ENCODE assay signal across 8 cellular contexts in the genomic region with DNA sequence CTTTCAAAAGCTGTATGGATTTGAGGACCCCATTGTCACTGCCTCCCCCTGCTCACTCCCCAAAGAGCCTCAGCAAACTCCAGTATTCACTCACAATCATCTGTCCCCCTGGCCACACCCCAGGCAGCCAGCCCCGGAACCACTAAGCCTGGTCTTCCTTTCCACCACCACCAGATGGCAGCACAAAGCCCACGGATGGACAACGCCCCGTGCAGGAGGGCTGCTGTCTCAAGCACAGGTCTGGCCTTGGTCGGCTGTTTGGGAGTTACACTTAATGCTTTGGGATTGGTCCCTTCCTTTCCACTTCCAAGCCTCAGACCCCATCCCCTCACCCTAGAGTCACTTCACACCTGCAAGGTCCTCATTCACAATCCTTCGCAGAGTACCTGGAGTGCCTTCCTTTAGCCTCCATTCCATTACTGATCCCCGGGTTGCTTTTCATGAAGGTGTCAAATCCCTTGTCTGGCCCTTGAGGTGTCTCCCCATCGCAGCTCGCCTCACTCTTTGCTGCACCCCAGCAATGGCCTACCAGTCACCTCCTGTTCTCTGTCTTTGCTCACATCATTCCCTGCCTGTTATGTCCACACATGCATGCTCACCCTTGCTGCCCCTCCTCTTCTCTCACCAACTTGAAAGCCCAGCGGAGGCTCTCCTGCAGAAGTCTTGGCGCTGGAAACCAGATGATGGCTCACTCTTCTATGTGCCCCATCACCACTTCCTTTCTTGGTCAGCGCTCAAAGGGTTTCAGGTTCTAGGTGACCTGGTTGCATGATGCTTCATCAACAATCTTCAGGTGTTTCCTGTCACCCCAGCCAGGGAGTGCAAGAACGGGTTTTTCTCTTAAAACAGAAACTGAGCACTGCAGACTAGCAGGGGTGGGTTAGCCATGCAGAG. TPM values are rescaled to one million over a fixed set of nuclear protein-coding genes. Genes with fewer than 3 reads are reported as not detected.
DNase-seq lines count a peak whose midpoint lies in the region; ATAC-seq and TF ChIP-seq lines count a peak whose summit lies in the region.

No MANE protein-coding gene starts in this region.

- DNase-seq in Ammon's horn (ENCODE audit: low spot score): peak; percentile 78
- DNase-seq in NCI-H345 (lab: John Stamatoyannopoulos, UW): peak; percentile 83
- peak; percentile 88 for DNase-seq in activated CD4-positive, CD25-positive, alpha-beta regulatory T cell treated with anti-CD3 and anti-CD28 coated beads, Interleukin-2, amount 50 U/mL, for 72 hours
- DNase-seq in cerebellar cortex (ENCODE audit: low spot score): peak; percentile 82
- peak; percentile 66 for DNase-seq in stimulated activated CD8-positive, alpha-beta memory T cell treated with anti-CD3 and anti-CD28 coated beads, Interleukin-12 subunit alpha, Interleukin-12 subunit beta, amount 100 ng/mL, for 4 hours (ENCODE audit: low read depth)

- WGBS in liver: 26% methylated on average over 13 of the region's 13 CpGs

- peak; percentile 55 for ATAC-seq in GM19023 (IDR thresholded peaks at IDR 0.05; ENCODE audit: unreplicated experiment)
- ATAC-seq in HG03108 (IDR thresholded peaks at IDR 0.05; ENCODE audit: unreplicated experiment): peak; percentile 54

- H3K4me3 ChIP-seq in liver (ENCODE audit: low read depth in 1 of 3, low read length in 3 of 3): no peak overlapping the region

- no peaks in the 10 kb centered on the region for H3K4me1 ChIP-seq in liver (ENCODE audit: control insufficient read depth in 4 of 4, insufficient read depth in 4 of 4, low read length in 3 of 4)

- TF ChIP-seq CTCF in liver (IDR thresholded peaks at IDR 0.05; ENCODE audit: low read depth, low read length, missing input control): peak; percentile 74

- no peak overlapping the region for H3K27ac ChIP-seq in liver (ENCODE audit: low read depth in 1 of 2, low read length in 2 of 2)

- no peaks in the 10 kb centered on the region for H3K9me3 ChIP-seq in liver (ENCODE audit: control insufficient read depth in 4 of 4, low read length in 3 of 4)

- H3K36me3 ChIP-seq in liver (ENCODE audit: control insufficient read depth in 4 of 4, insufficient read depth in 3 of 4, low read depth in 1 of 4, low read length in 3 of 4): no peaks in the 10 kb centered on the region

- peak; percentile 79 to 90 for TF ChIP-seq RAD21 in liver (IDR thresholded peaks at IDR 0.05)

- no peaks in the 10 kb centered on the region for H3K27me3 ChIP-seq in liver (ENCODE audit: control insufficient read depth in 4 of 4, insufficient read depth in 4 of 4, low read length in 3 of 4)

- H3K9ac ChIP-seq in liver (ENCODE audit: low read depth in 1 of 2, low read length in 2 of 2): no peak overlapping the region

TF ChIP-seq in liver, 16 proteins besides CTCF, POLR2A, EP300 and RAD21:
- TF ChIP-seq, protein P1, sequence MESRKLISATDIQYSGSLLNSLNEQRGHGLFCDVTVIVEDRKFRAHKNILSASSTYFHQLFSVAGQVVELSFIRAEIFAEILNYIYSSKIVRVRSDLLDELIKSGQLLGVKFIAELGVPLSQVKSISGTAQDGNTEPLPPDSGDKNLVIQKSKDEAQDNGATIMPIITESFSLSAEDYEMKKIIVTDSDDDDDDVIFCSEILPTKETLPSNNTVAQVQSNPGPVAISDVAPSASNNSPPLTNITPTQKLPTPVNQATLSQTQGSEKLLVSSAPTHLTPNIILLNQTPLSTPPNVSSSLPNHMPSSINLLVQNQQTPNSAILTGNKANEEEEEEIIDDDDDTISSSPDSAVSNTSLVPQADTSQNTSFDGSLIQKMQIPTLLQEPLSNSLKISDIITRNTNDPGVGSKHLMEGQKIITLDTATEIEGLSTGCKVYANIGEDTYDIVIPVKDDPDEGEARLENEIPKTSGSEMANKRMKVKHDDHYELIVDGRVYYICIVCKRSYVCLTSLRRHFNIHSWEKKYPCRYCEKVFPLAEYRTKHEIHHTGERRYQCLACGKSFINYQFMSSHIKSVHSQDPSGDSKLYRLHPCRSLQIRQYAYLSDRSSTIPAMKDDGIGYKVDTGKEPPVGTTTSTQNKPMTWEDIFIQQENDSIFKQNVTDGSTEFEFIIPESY (IDR thresholded peaks at IDR 0.05): no peak
- TF ChIP-seq, protein P2, sequence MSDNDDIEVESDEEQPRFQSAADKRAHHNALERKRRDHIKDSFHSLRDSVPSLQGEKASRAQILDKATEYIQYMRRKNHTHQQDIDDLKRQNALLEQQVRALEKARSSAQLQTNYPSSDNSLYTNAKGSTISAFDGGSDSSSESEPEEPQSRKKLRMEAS (IDR thresholded peaks at IDR 0.05): no peak
- TF ChIP-seq, protein P3, sequence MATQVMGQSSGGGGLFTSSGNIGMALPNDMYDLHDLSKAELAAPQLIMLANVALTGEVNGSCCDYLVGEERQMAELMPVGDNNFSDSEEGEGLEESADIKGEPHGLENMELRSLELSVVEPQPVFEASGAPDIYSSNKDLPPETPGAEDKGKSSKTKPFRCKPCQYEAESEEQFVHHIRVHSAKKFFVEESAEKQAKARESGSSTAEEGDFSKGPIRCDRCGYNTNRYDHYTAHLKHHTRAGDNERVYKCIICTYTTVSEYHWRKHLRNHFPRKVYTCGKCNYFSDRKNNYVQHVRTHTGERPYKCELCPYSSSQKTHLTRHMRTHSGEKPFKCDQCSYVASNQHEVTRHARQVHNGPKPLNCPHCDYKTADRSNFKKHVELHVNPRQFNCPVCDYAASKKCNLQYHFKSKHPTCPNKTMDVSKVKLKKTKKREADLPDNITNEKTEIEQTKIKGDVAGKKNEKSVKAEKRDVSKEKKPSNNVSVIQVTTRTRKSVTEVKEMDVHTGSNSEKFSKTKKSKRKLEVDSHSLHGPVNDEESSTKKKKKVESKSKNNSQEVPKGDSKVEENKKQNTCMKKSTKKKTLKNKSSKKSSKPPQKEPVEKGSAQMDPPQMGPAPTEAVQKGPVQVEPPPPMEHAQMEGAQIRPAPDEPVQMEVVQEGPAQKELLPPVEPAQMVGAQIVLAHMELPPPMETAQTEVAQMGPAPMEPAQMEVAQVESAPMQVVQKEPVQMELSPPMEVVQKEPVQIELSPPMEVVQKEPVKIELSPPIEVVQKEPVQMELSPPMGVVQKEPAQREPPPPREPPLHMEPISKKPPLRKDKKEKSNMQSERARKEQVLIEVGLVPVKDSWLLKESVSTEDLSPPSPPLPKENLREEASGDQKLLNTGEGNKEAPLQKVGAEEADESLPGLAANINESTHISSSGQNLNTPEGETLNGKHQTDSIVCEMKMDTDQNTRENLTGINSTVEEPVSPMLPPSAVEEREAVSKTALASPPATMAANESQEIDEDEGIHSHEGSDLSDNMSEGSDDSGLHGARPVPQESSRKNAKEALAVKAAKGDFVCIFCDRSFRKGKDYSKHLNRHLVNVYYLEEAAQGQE (IDR thresholded peaks at IDR 0.05): no peak
- no peak for TF ChIP-seq NR2F2 (IDR thresholded peaks at IDR 0.05)
- TF ChIP-seq TAF1 (conservative IDR thresholded peaks at IDR 0.05): no peak
- no peak for TF ChIP-seq FOXA2 (IDR thresholded peaks at IDR 0.05)
- no peak for TF ChIP-seq FOXA1 (IDR thresholded peaks at IDR 0.05)

RNA-seq across cellular contexts. Expression of a gene that starts 24.9 kb away (rescaled TPM):
- under 1 TPM in 1 of 2 donors, not detected in 1; 0.08 TPM for total RNA-seq in liver
- under 1 TPM in 1 of 2 donors, not detected in 1; 0.02 TPM for polyA plus RNA-seq in liver

RNA-seq across cellular contexts. Expression of a gene that starts 43.7 kb away (rescaled TPM):
- 1 to 10 TPM in 1 of 2 donors, under 1 TPM in 1; 0.23 to 2.2 TPM for total RNA-seq in liver
- under 1 TPM; 0.32 to 0.35 TPM for polyA plus RNA-seq in liver
